ENCODE assay signal across 1 cellular context in the genomic region with DNA sequence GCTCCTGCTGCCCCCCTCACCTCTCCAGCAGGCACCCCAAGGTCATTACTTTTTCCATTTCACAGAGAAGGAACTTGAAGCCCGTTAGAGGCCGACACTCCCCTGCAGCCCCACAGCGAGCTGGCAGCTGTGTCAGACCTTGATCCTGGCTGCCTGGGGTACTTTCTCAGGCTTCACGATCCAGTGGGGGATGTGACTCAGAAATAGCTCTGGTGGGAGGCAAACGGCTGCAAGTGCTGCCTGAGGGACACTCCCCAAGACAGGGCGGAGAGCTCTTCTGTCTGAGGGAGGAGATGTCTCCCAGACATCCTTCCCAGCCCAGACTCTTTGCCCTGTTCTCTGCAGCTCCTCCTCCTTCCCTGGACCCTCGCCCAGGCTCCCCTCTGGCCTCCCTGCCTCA.
TF ChIP-seq lines count a peak whose summit lies in the region.

No MANE protein-coding gene starts in this region.

TF ChIP-seq in WTC11, 78 proteins besides CTCF, POLR2A, EP300 and RAD21 (continued from another document):
- TF ChIP-seq ZNF532 (CRISPR knock-in tag; IDR thresholded peaks at IDR 0.05; ENCODE audit: borderline replicate concordance) = no peak
- no peak for TF ChIP-seq ZNF138 (CRISPR knock-in tag; conservative IDR thresholded peaks at IDR 0.05)
- no peak for TF ChIP-seq AFF4 (CRISPR knock-in tag; IDR thresholded peaks at IDR 0.05; ENCODE audit: borderline replicate concordance)
- no peak for TF ChIP-seq ZNF671 (CRISPR knock-in tag; IDR thresholded peaks at IDR 0.05)
- TF ChIP-seq CREM (CRISPR knock-in tag; IDR thresholded peaks at IDR 0.05) = no peak
- no peak for TF ChIP-seq ATF1 (CRISPR knock-in tag; IDR thresholded peaks at IDR 0.05)
- no peak for TF ChIP-seq ELF4 (CRISPR knock-in tag; IDR thresholded peaks at IDR 0.05; ENCODE audit: low read depth)
- no peak for TF ChIP-seq TP53 (CRISPR knock-in tag; IDR thresholded peaks at IDR 0.05)
- TF ChIP-seq, protein P1, sequence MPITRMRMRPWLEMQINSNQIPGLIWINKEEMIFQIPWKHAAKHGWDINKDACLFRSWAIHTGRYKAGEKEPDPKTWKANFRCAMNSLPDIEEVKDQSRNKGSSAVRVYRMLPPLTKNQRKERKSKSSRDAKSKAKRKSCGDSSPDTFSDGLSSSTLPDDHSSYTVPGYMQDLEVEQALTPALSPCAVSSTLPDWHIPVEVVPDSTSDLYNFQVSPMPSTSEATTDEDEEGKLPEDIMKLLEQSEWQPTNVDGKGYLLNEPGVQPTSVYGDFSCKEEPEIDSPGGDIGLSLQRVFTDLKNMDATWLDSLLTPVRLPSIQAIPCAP (CRISPR knock-in tag; IDR thresholded peaks at IDR 0.05) = no peak
TF ChIP-seq in WTC11: peak in this region for 0.
